1 cellular context compared by ENCODE assay signal in genomic region chr6:72621243-72622093, GRCh38.
A peak's percentile ranks its signal among the peaks of the same experiment; 100 is the strongest.
TF ChIP-seq lines count a peak whose summit lies in the region.

TSS of gene KCNQ5 (plus strand) at chr6:72622064.

TF ChIP-seq in WTC11, 78 proteins besides CTCF, POLR2A, EP300 and RAD21 (continued from another document):
- TF ChIP-seq ATF2 (CRISPR knock-in tag; IDR thresholded peaks at IDR 0.05; ENCODE audit: borderline replicate concordance, low read depth): no peak
- TF ChIP-seq TP53 (CRISPR knock-in tag; IDR thresholded peaks at IDR 0.05): no peak
- TF ChIP-seq ATF3 (CRISPR knock-in tag; conservative IDR thresholded peaks at IDR 0.05): no peak
- no peak for TF ChIP-seq ZNF138 (CRISPR knock-in tag; conservative IDR thresholded peaks at IDR 0.05)
- no peak for TF ChIP-seq CREM (CRISPR knock-in tag; IDR thresholded peaks at IDR 0.05)
- 0 out of 2 replicates have a peak, but pooled peaks have one; percentile 20 for TF ChIP-seq NFE2L1 (CRISPR knock-in tag; IDR thresholded peaks at IDR 0.05)
- no peak for TF ChIP-seq E2F1 (CRISPR knock-in tag; IDR thresholded peaks at IDR 0.05)
- 0 out of 2 replicates have a peak, but pooled peaks have one; percentile 21 for TF ChIP-seq KAT7 (CRISPR knock-in tag; IDR thresholded peaks at IDR 0.05; ENCODE audit: borderline replicate concordance)
- TF ChIP-seq NR1H2 (CRISPR knock-in tag; IDR thresholded peaks at IDR 0.05): no peak
- no peak for TF ChIP-seq NFATC4 (CRISPR knock-in tag; IDR thresholded peaks at IDR 0.05)
- TF ChIP-seq STAT6 (CRISPR knock-in tag; conservative IDR thresholded peaks at IDR 0.05; ENCODE audit: low read depth): no peak
- peak; percentile 44; the same call in 1 of the 2 replicates for TF ChIP-seq HMGXB4 (CRISPR knock-in tag; IDR thresholded peaks at IDR 0.05)
TF ChIP-seq in WTC11: peak in this region for 5.
